22 cellular contexts compared by ENCODE assay signal in the genomic region with DNA sequence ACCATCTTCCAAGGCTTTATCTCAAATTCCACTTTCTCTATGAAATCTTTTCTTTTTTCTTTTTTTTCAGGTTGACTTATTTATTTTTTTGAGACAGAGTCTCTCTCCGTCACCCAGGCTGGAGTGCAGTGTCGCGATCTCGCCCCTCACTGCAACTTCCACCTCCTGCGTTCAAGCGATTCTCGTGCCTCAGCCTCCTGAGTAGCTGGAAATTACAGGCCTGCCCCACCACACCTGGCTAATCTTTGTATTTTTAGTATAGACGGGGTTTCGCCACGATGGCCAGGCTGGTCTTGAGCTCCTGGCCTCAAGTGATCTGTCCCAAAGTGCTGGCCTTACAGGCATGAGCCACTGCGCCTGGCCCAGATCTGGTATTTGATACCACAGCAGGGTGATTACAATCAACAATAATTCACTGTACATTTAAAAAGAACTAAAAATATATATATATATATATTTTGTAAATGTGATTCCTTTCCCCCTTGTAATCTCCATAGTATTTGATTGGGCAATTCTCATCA.
"Had no signal": no experiment of that assay in that cellular context is flagged by ENCODE, and none has a peak within 500 bp of the region (broad histone marks: within the 10 kb centered on the region; RNA-seq: fewer than 3 reads in every experiment).

No MANE protein-coding gene starts in this region.

- H3K4me3 ChIP-seq: esophagus squamous epithelium, gastroesophageal sphincter, left ventricle myocardium inferior, lung, spleen, thoracic aorta, transverse colon had no signal

- DNase-seq: esophagus squamous epithelium; foreskin fibroblast; glutamatergic neuron; islet precursor cell; left cardiac atrium; left ventricle myocardium inferior; mesendoderm; naive B cell; spleen; stimulated activated CD4-positive, alpha-beta T cell treated with anti-CD3 and anti-CD28 coated beads, Interleukin-15, amount 100 ng/mL, for 24 hours; stimulated activated CD4-positive, alpha-beta T cell treated with anti-CD3 and anti-CD28 coated beads, Interleukin-1b, Interleukin-23, amount 100 ng/mL, for 48 hours; stimulated activated CD4-positive, alpha-beta T cell treated with anti-CD3 and anti-CD28 coated beads, Interleukin-4, amount 100 ng/mL, for 24 hours; transverse colon had no signal

- H3K4me1 Mint-ChIP-seq: naive B cell; nephron; stimulated activated memory B cell treated with anti-CD40 and anti-IgM and Interleukin-4, amounts not matched to agents 10 μg/mL and 1 μg/mL and 100 μg/mL, for 72 hours had no signal

- H3K27ac ChIP-seq: esophagus squamous epithelium, gastroesophageal sphincter, left ventricle myocardium inferior, spleen, thoracic aorta, transverse colon had no signal

- H3K4me3 Mint-ChIP-seq: dendritic cell treated with granulocyte-macrophage colony-stimulating factor and Interleukin-4, amounts not matched to agents 40 ng/mL and 50 ng/mL, for 4 days; naive B cell; nephron; stimulated activated memory B cell treated with anti-CD40 and anti-IgM and Interleukin-4, amounts not matched to agents 10 μg/mL and 1 μg/mL and 100 μg/mL, for 72 hours; stimulated activated naive CD8-positive, alpha-beta T cell treated with anti-CD3 and anti-CD28 coated beads, Interleukin-15, Interleukin-2, amounts not matched to agents 100 ng/mL and 50 ng/mL, for 24 hours had no signal

- H3K36me3 ChIP-seq: esophagus squamous epithelium, gastroesophageal sphincter, left ventricle myocardium inferior, spleen, thoracic aorta, transverse colon had no signal

- H3K27ac Mint-ChIP-seq: dendritic cell treated with granulocyte-macrophage colony-stimulating factor and Interleukin-4, amounts not matched to agents 40 ng/mL and 50 ng/mL, for 4 days; naive B cell; nephron; stimulated activated memory B cell treated with anti-CD40 and anti-IgM and Interleukin-4, amounts not matched to agents 10 μg/mL and 1 μg/mL and 100 μg/mL, for 72 hours; stimulated activated naive CD8-positive, alpha-beta T cell treated with anti-CD3 and anti-CD28 coated beads, Interleukin-15, Interleukin-2, amounts not matched to agents 100 ng/mL and 50 ng/mL, for 24 hours had no signal

- H3K9me3 Mint-ChIP-seq: naive B cell; stimulated activated memory B cell treated with anti-CD40 and anti-IgM and Interleukin-4, amounts not matched to agents 10 μg/mL and 1 μg/mL and 100 μg/mL, for 72 hours; stimulated activated naive CD8-positive, alpha-beta T cell treated with anti-CD3 and anti-CD28 coated beads, Interleukin-15, Interleukin-2, amounts not matched to agents 100 ng/mL and 50 ng/mL, for 24 hours had no signal

- H3K4me1 ChIP-seq: esophagus squamous epithelium, gastroesophageal sphincter, left ventricle myocardium inferior, spleen, transverse colon had no signal

- H3K9me3 ChIP-seq: esophagus squamous epithelium, gastroesophageal sphincter, spleen, thoracic aorta had no signal

- FAIRE-seq: colon, urothelium cell line had no signal

- H3K36me3 Mint-ChIP-seq: naive B cell; stimulated activated memory B cell treated with anti-CD40 and anti-IgM and Interleukin-4, amounts not matched to agents 10 μg/mL and 1 μg/mL and 100 μg/mL, for 72 hours had no signal

- H3K27me3 ChIP-seq: esophagus squamous epithelium, gastroesophageal sphincter, spleen, transverse colon had no signal

- H3K27me3 Mint-ChIP-seq: dendritic cell treated with granulocyte-macrophage colony-stimulating factor and Interleukin-4, amounts not matched to agents 40 ng/mL and 50 ng/mL, for 4 days; naive B cell; stimulated activated naive CD8-positive, alpha-beta T cell treated with anti-CD3 and anti-CD28 coated beads, Interleukin-15, Interleukin-2, amounts not matched to agents 100 ng/mL and 50 ng/mL, for 24 hours had no signal
